Comparison of ENCODE assay signal across 8 cellular contexts in the genomic region with DNA sequence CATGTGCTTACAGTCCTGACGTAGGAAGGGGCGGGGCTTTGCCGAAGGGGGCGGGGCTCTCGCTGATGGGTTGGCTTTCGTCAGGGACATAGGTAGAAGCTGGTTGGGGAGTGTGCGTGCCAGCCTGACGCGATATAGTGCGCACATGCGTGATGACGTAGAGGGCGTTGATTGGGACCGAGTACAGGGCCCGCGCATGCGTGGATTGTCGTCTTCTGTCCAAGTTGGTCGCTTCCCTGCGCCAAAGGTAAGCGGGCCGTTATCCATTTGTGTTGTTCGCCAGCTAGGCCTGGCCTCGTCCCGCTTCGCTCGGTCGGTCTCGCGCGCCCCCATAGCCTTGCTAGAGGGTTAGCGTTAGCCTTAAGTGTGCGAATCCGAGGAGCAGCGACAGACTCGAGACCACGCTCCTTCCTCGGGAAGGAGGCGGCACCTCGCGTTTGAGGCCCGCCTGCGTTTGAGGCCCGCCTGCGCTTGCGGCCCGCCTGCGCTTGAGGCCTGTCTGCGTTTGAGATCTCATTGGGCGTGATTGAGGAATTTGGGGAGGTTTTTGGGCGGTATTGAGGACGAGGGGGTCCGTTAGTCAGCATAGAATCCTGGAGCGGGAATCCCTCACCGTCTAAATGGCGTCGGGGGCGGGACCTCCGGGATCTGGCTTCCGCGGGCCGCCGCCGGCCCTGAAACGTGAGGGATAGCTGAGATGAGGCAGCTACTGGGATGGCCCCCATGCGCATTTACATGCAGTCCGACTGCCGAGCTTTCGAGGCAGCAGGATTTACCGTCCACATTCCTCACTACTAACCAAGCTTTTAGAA. TPM values are rescaled to one million over a fixed set of nuclear protein-coding genes. Genes with fewer than 3 reads are reported as not detected.
DNase-seq lines count a peak whose midpoint lies in the region; ATAC-seq and TF ChIP-seq lines count a peak whose summit lies in the region.

A gene (plus strand): TSS at position 197 of the 812 bp plus-strand sequence. CDS start 710 bp downstream, outside the sequence.

- in situ Hi-C loops in GM13976 (cut with MboI; ENCODE audit: low sequenced_read_pairs, unreplicated experiment), result no loop called here

- intact Hi-C loops in left cardiac atrium (cut with DNase I), result no loop called here

- H3K36me3 Mint-ChIP-seq in T-helper 1 cell treated with Interleukin-12 subunit alpha and Interleukin-12 subunit beta and Interleukin-4 antibody, amounts not matched to agents 30 μg/mL and 1 μg/mL, for 36 hours (ENCODE audit: low read depth), result peaks cover 15% of the 10 kb centered on the region
- peaks cover 9% of the 10 kb centered on the region for H3K36me3 Mint-ChIP-seq in progenitor cell of endocrine pancreas (ENCODE audit: insufficient read depth)

- peak within 1 kb of the TSS; percentile 94 for H3K4me3 Mint-ChIP-seq in T-helper 1 cell treated with Interleukin-12 subunit alpha and Interleukin-12 subunit beta and Interleukin-4 antibody, amounts not matched to agents 30 μg/mL and 1 μg/mL, for 36 hours
- H3K4me3 Mint-ChIP-seq in progenitor cell of endocrine pancreas (ENCODE audit: low read depth), result peak within 1 kb of the TSS; percentile 97

- peak within 1 kb of the TSS; percentile 94 for H3K27ac Mint-ChIP-seq in T-helper 1 cell treated with Interleukin-12 subunit alpha and Interleukin-12 subunit beta and Interleukin-4 antibody, amounts not matched to agents 30 μg/mL and 1 μg/mL, for 36 hours
- peak within 1 kb of the TSS; percentile 99 for H3K27ac Mint-ChIP-seq in progenitor cell of endocrine pancreas

- peak; percentile 100 for DNase-seq in GM13976 (ENCODE audit: low spot score)
- DNase-seq in NCI-H1694 (lab: John Stamatoyannopoulos, UW), result peak; percentile 100
- peak; percentile 99 for DNase-seq in amniotic stem cell (lab: John Stamatoyannopoulos, UW)
- DNase-seq in left cardiac atrium, result peak; percentile 100
- DNase-seq in progenitor cell of endocrine pancreas (ENCODE audit: low spot score, unreplicated experiment), result peak; percentile 100
- DNase-seq in ureter (ENCODE audit: low spot score), result peak; percentile 100

- peaks cover 36% of the 10 kb centered on the region for H3K4me1 Mint-ChIP-seq in T-helper 1 cell treated with Interleukin-12 subunit alpha and Interleukin-12 subunit beta and Interleukin-4 antibody, amounts not matched to agents 30 μg/mL and 1 μg/mL, for 36 hours (ENCODE audit: low read depth)
- H3K4me1 Mint-ChIP-seq in progenitor cell of endocrine pancreas (ENCODE audit: low read depth), result peaks cover 22% of the 10 kb centered on the region

- peak; percentile 81 for ATAC-seq in HG02870 (IDR thresholded peaks at IDR 0.05; ENCODE audit: unreplicated experiment)
- ATAC-seq in left cardiac atrium, result peak; percentile 98

- H3K9me3 Mint-ChIP-seq in T-helper 1 cell treated with Interleukin-12 subunit alpha and Interleukin-12 subunit beta and Interleukin-4 antibody, amounts not matched to agents 30 μg/mL and 1 μg/mL, for 36 hours, result no peaks in the 10 kb centered on the region
- no peaks in the 10 kb centered on the region for H3K9me3 Mint-ChIP-seq in progenitor cell of endocrine pancreas (ENCODE audit: low read depth)

- no peaks in the 10 kb centered on the region for H3K27me3 Mint-ChIP-seq in T-helper 1 cell treated with Interleukin-12 subunit alpha and Interleukin-12 subunit beta and Interleukin-4 antibody, amounts not matched to agents 30 μg/mL and 1 μg/mL, for 36 hours (ENCODE audit: low read depth)
- H3K27me3 Mint-ChIP-seq in progenitor cell of endocrine pancreas, result no peaks in the 10 kb centered on the region

- no peak for TF ChIP-seq CTCF in GM13976 (IDR thresholded peaks at IDR 0.05; ENCODE audit: borderline replicate concordance, control extremely low read depth, extremely low read depth, insufficient read depth, missing control alignments)
- no peak for TF ChIP-seq CTCF in progenitor cell of endocrine pancreas (IDR thresholded peaks at IDR 0.05; ENCODE audit: unreplicated experiment)

RNA-seq across cellular contexts. Expression of the gene that starts here (rescaled TPM):
- total RNA-seq in left cardiac atrium, result 100 to 1,000 TPM; 141 to 169 TPM
- total RNA-seq in progenitor cell of endocrine pancreas, result 262 and 272 TPM in 2 replicates
- 209 TPM for total RNA-seq in ureter

Comparison
In these comparisons a context has a peak if more than half of its experiments do, and no peak if none do; other contexts are left out.
1. Peak in every context shown above with its lines: DNase-seq and ATAC-seq.